ENCODE assay signal across 8 cellular contexts in genomic region chr11:74388678-74389327, GRCh38. TPM values are rescaled to one million over a fixed set of nuclear protein-coding genes. Genes with fewer than 3 reads are reported as not detected.
DNase-seq lines count a peak whose midpoint lies in the region; ATAC-seq, FAIRE-seq and TF ChIP-seq lines count a peak whose summit lies in the region.

No MANE protein-coding gene starts in this region.

- 0% methylated on average over 2 of the region's 2 CpGs for WGBS in HepG2 (ENCODE audit: low lambda C conversion rate)

- DNase-seq in NCI-H2171 (lab: John Stamatoyannopoulos, UW) (peak; percentile 16), cerebellum (ENCODE audit: low spot score) (peak; percentile 67), HepG2 (ENCODE audit: low spot score) (peak; percentile 42)
- DNase-seq in activated CD4-positive, CD25-positive, alpha-beta regulatory T cell treated with anti-CD3 and anti-CD28 coated beads, Interleukin-2, amount 50 U/mL, for 16 hours (ENCODE audit: low read depth, low spot score): peak; percentile 68
- peak; percentile 50 for DNase-seq in stimulated activated CD8-positive, alpha-beta memory T cell treated with anti-CD3 and anti-CD28 coated beads, Interleukin-12 subunit alpha, Interleukin-12 subunit beta, amount 100 ng/mL, for 1 hour (ENCODE audit: low read depth)

- no peaks in the 10 kb centered on the region for H4K20me1 ChIP-seq in HepG2 (ENCODE audit: insufficient read depth, low read length)

- H3K4me3 ChIP-seq in ACC112 (ENCODE audit: low read depth, low read length) (no peak overlapping the region), HepG2 (replicated peaks in 1 of 3; ENCODE audit: insufficient read depth in 1 of 3, low read depth in 2 of 3, low read length in 3 of 3) (no peak overlapping the region)

- peak; percentile 44 for ATAC-seq in GM18498 (IDR thresholded peaks at IDR 0.05; ENCODE audit: unreplicated experiment)
- peak; percentile 68 for ATAC-seq in HepG2
- no peak for ATAC-seq in GM18520 (IDR thresholded peaks at IDR 0.05; ENCODE audit: unreplicated experiment)

- H3K27me3 ChIP-seq in ACC112 (ENCODE audit: insufficient read depth, low read length): no peaks in the 10 kb centered on the region
- H3K27me3 ChIP-seq in HepG2 (ENCODE audit: control insufficient read depth in 1 of 2, insufficient read depth in 2 of 2, low read length in 2 of 2): no peaks in the 10 kb centered on the region; a peak in 1 of 5 replicates

- no peaks in the 10 kb centered on the region for H3K9me3 ChIP-seq in HepG2 (ENCODE audit: low read length)

- H3K79me2 ChIP-seq in ACC112 (ENCODE audit: control insufficient read depth, insufficient read depth, low read length, unreplicated experiment) (no peaks in the 10 kb centered on the region), HepG2 (ENCODE audit: insufficient read depth, low read length) (no peaks in the 10 kb centered on the region)

- no peak overlapping the region for H3K4me2 ChIP-seq in HepG2 (ENCODE audit: low read depth, low read length)

- no peak overlapping the region for H3K27ac ChIP-seq in ACC112 (ENCODE audit: low read depth, low read length)
- no peak overlapping the region for H3K27ac ChIP-seq in HepG2 (ENCODE audit: extremely low read length, insufficient read depth, low read length)

- no peak for TF ChIP-seq RAD21 in HepG2 (CRISPR knock-in tag; IDR thresholded peaks at IDR 0.05)

- H2AFZ ChIP-seq in ACC112 (ENCODE audit: low read length, unreplicated experiment) (peak overlapping the region; percentile 43), HepG2 (ENCODE audit: low read length) (no peak overlapping the region)

- in situ Hi-C loops in HepG2 (cut with HindIII; ENCODE audit: extremely low pct_ligation_motif_present, low pct_unique_long_range_greater_than_20kb): no loop called here

- no peak overlapping the region for H3K9ac ChIP-seq in HepG2 (ENCODE audit: insufficient read depth, low read depth, low read length)

- H3K36me3 ChIP-seq in ACC112 (ENCODE audit: insufficient read depth, low read length): no peaks in the 10 kb centered on the region
- no peaks in the 10 kb centered on the region for H3K36me3 ChIP-seq in HepG2 (replicated peaks in 1 of 2; ENCODE audit: control insufficient read depth in 1 of 2, insufficient read depth in 2 of 2, low read length in 2 of 2)

- TF ChIP-seq EP300 in HepG2 (IDR thresholded peaks at IDR 0.05; ENCODE audit: low read depth in 2 of 2, low read length in 2 of 2) (no peak), HepG2 (CRISPR knock-in tag; IDR thresholded peaks at IDR 0.05; ENCODE audit: borderline replicate concordance) (no peak)

- no peak for FAIRE-seq in HepG2 (lab: Jason Lieb, UNC)

- CTCF ChIA-PET in HepG2 (lab: Yijun Ruan, JAX; ENCODE audit: low intra/inter-chr PET ratio, low total read pairs): interaction anchor here (1.4 to 3.2 kb wide), 2 partner anchors 59 to 182 kb away, joined by 4 to 43 read pairs; no protein-coding TSS in a partner anchor

- BruUV-seq in HepG2 (replicated peaks; lab: Mats Ljungman, UMichigan): no TSS peak

- TF ChIP-seq POLR2A in HepG2 (IDR thresholded peaks at IDR 0.05; ENCODE audit: insufficient read depth in 1 of 2, low read depth in 2 of 2, low read length in 2 of 2): no peak

- peak; percentile 76 for TF ChIP-seq CTCF in HepG2 (CRISPR knock-in tag; IDR thresholded peaks at IDR 0.05)

- POLR2A ChIA-PET in HepG2 (lab: Yijun Ruan, JAX): no interaction called here

- H3K4me1 ChIP-seq in ACC112 (ENCODE audit: control insufficient read depth, insufficient read depth, low read length, unreplicated experiment) (no peaks in the 10 kb centered on the region), HepG2 (ENCODE audit: insufficient read depth, low read length) (peaks cover 9% of the 10 kb centered on the region)

- intact Hi-C loops in HepG2 (cut with micrococcal nuclease; ENCODE audit: unreplicated experiment): loop anchor here (1.0 to 2.0 kb wide), 2 partner anchors 60 to 182 kb away; no protein-coding TSS in a partner anchor

TF ChIP-seq in HepG2, 621 proteins besides CTCF, POLR2A, EP300 and RAD21:
- TF ChIP-seq MIXL1 (CRISPR knock-in tag; IDR thresholded peaks at IDR 0.05) (peak; percentile 99), ZFP36 (IDR thresholded peaks at IDR 0.05; ENCODE audit: borderline replicate concordance, low read depth, low read length, partially characterized antibody) (no peak), GATA4 (IDR thresholded peaks at IDR 0.05; ENCODE audit: borderline replicate concordance, low read depth) (no peak), ZNF335 (CRISPR knock-in tag; IDR thresholded peaks at IDR 0.05) (no peak), SMC3 (IDR thresholded peaks at IDR 0.05; ENCODE audit: low read length) (peak; percentile 68; the same call in 1 of the 2 replicates), ZNF121 (CRISPR knock-in tag; IDR thresholded peaks at IDR 0.05) (no peak), STAG1 (CRISPR knock-in tag; IDR thresholded peaks at IDR 0.05) (peak; percentile 57), ZNF709 (CRISPR knock-in tag; IDR thresholded peaks at IDR 0.05) (no peak), FUBP1 (CRISPR knock-in tag; IDR thresholded peaks at IDR 0.05; ENCODE audit: borderline replicate concordance) (no peak), MAFK (conservative IDR thresholded peaks at IDR 0.05 in 1 of 2, IDR thresholded peaks at IDR 0.05 in 1 of 2; ENCODE audit: low read length in 2 of 2) (peak in 1 of 2 experiments; percentile 41; a peak in 1 of 4 replicates), ZMYM2 (CRISPR knock-in tag; IDR thresholded peaks at IDR 0.05) (no peak)
- TF ChIP-seq, protein P1, sequence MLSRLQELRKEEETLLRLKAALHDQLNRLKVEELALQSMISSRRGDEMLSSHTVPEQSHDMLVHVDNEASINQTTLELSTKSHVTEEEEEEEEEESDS (CRISPR knock-in tag; IDR thresholded peaks at IDR 0.05; ENCODE audit: borderline replicate concordance): no peak

RNA-seq across cellular contexts. Expression of gene PGM2L1, which starts 9.4 kb away (rescaled TPM):
- total RNA-seq in cerebellum (72.8 TPM), HepG2 (2016; rRNA removed; fragmentation: Illumina TruSeq; extraction: Trizol) (1.2 and 2.1 TPM in 2 replicates)
- 0.09 and 0.30 TPM in 2 replicates for total RNA-seq in HepG2 (2016; cell fraction: cytosol; rRNA removed; fragmentation: Illumina TruSeq; extraction: Trizol; ENCODE audit: low read depth)
- 1.2 and 2.2 TPM in 2 replicates for total RNA-seq in HepG2 (2016; cell fraction: insoluble cytoplasmic fraction; rRNA removed; fragmentation: Illumina TruSeq; extraction: Trizol)
- total RNA-seq in HepG2 (2016; cell fraction: membrane; rRNA removed; fragmentation: Illumina TruSeq; extraction: Trizol): 0.41 and 0.46 TPM in 2 replicates
- 1.3 and 1.5 TPM in 2 replicates for total RNA-seq in HepG2 (2016; cell fraction: nucleus; rRNA removed; fragmentation: Illumina TruSeq; extraction: Trizol)
- 0.57 and 0.63 TPM in 2 replicates for polyA plus RNA-seq in HepG2 (2011; rRNA removed)
- polyA plus RNA-seq in HepG2 (2011; cell fraction: cytosol; rRNA removed): 0.24 and 0.55 TPM in 2 replicates
- polyA plus RNA-seq in HepG2 (2011; cell fraction: nucleus; rRNA removed): 1.1 and 1.5 TPM in 2 replicates
- 1.5 and 1.6 TPM in 2 replicates for polyA plus RNA-seq in HepG2 (2012)
- 0.05 TPM in 2 replicates for polyA plus RNA-seq in HepG2 (2016; cell fraction: cytosol; fragmentation: Illumina TruSeq; extraction: Trizol; ENCODE audit: low read depth)
- polyA plus RNA-seq in HepG2 (2016; cell fraction: insoluble cytoplasmic fraction; fragmentation: Illumina TruSeq; extraction: Trizol; ENCODE audit: low read depth): 1.6 and 1.7 TPM in 2 replicates
- 0.22 TPM in 2 replicates for polyA plus RNA-seq in HepG2 (2016; cell fraction: membrane; fragmentation: Illumina TruSeq; extraction: Trizol; ENCODE audit: low read depth)
- 0.63 and 1.1 TPM in 2 replicates for polyA plus RNA-seq in HepG2 (2016; cell fraction: nucleus; fragmentation: Illumina TruSeq; extraction: Trizol; ENCODE audit: insufficient read depth, low read depth)
- polyA minus RNA-seq in HepG2 (2011; rRNA and poly(A)+ RNA removed; ENCODE audit: low replicate concordance): 1.3 and 2.3 TPM in 2 replicates
- 1.1 and 1.6 TPM in 2 replicates for polyA minus RNA-seq in HepG2 (2011; cell fraction: cytosol; rRNA and poly(A)+ RNA removed)
- polyA minus RNA-seq in HepG2 (2011; cell fraction: nucleus; rRNA and poly(A)+ RNA removed): 2.5 and 3.2 TPM in 2 replicates

Comparison
In these comparisons a context has a peak if more than half of its experiments do, and no peak if none do; other contexts are left out.
1. DNase-seq: peak in every context shown above with its lines; median percentile 68 in activated CD4-positive, CD25-positive, alpha-beta regulatory T cell treated with anti-CD3 and anti-CD28 coated beads, Interleukin-2, amount 50 U/mL, for 16 hours; 67 in cerebellum; 50 in stimulated activated CD8-positive, alpha-beta memory T cell treated with anti-CD3 and anti-CD28 coated beads, Interleukin-12 subunit alpha, Interleukin-12 subunit beta, amount 100 ng/mL, for 1 hour; 42 in HepG2; 16 in NCI-H2171.
2. RNA of gene PGM2L1, which starts 9.4 kb away (total RNA-seq): 72.8 TPM in cerebellum (single experiment); 0.09 to 2.2 TPM in HepG2; every median in the first group is over 10 times any median in the second.